9 cellular contexts compared by ENCODE assay signal in genomic region chr17:64081802-64082799, GRCh38. TPM values are rescaled to one million over a fixed set of nuclear protein-coding genes. Genes with fewer than 3 reads are reported as not detected.
DNase-seq lines count a peak whose midpoint lies in the region; ATAC-seq and TF ChIP-seq lines count a peak whose summit lies in the region.
"Had no signal": no experiment of that assay in that cellular context is flagged by ENCODE, and none has a peak within 500 bp of the region (broad histone marks: within the 10 kb centered on the region; RNA-seq: fewer than 3 reads in every experiment).

No MANE protein-coding gene starts in this region.

- H3K4me1 ChIP-seq in ectodermal cell (ENCODE audit: control insufficient read depth, insufficient read depth, low read length) (no peaks in the 10 kb centered on the region), parathyroid adenoma (peaks cover 26% of the 10 kb centered on the region)

- no peaks in the 10 kb centered on the region for H3K9me3 ChIP-seq in ectodermal cell (ENCODE audit: control insufficient read depth, low read length)
- no peaks in the 10 kb centered on the region for H3K9me3 ChIP-seq in parathyroid adenoma (ENCODE audit: control insufficient read depth, low read length)

- peak; percentile 75 for DNase-seq in BJ (ENCODE audit: low read depth)
- peak; percentile 9 for DNase-seq in MV-4-11 (lab: John Stamatoyannopoulos, UW)
- peak; percentile 47 for DNase-seq in SK-N-DZ (ENCODE audit: low spot score)
- DNase-seq: right cardiac atrium had no signal

- H3K36me3 ChIP-seq in BJ (ENCODE audit: control insufficient read depth, insufficient read depth, low read length) (peaks cover 2% of the 10 kb centered on the region), ectodermal cell (ENCODE audit: control insufficient read depth, insufficient read depth, low read length) (no peaks in the 10 kb centered on the region), parathyroid adenoma (ENCODE audit: control insufficient read depth, insufficient read depth, low read length) (no peaks in the 10 kb centered on the region)

- H3K9ac ChIP-seq in parathyroid adenoma: no peak overlapping the region

- H3K27me3 ChIP-seq in BJ (ENCODE audit: control insufficient read depth, insufficient read depth, low read length) (no peaks in the 10 kb centered on the region), ectodermal cell (ENCODE audit: control insufficient read depth, insufficient read depth, low read length, poor library complexity, severe bottlenecking) (no peaks in the 10 kb centered on the region), parathyroid adenoma (ENCODE audit: control insufficient read depth, insufficient read depth, low read length) (no peaks in the 10 kb centered on the region)

- 92 to 95% methylated on average over 8 of the region's 8 CpGs for WGBS in ectodermal cell, 2 experiments

- peak overlapping the region; percentile 24 for H3K4me2 ChIP-seq in parathyroid adenoma (ENCODE audit: low read length)

- H3K4me3 ChIP-seq in BJ (ENCODE audit: low read depth, low read length): no peak overlapping the region
- H3K4me3 ChIP-seq in ectodermal cell (ENCODE audit: insufficient read depth, low read depth, low read length): no peak overlapping the region
- H3K4me3 ChIP-seq in parathyroid adenoma (ENCODE audit: low read depth, low read length): no peak overlapping the region

- TF ChIP-seq CTCF in BJ (IDR thresholded peaks at IDR 0.05; ENCODE audit: insufficient read depth, low read depth, low read length) (no peak), parathyroid adenoma (IDR thresholded peaks at IDR 0.05) (no peak)

- peaks cover 14% of the 10 kb centered on the region for H3K79me2 ChIP-seq in parathyroid adenoma

- H3K27ac ChIP-seq in ectodermal cell (ENCODE audit: insufficient read depth, low read depth, low read length, poor library complexity, severe bottlenecking) (peak overlapping the region; percentile 26), parathyroid adenoma (peak overlapping the region; percentile 61)

- POLR2A ChIA-PET in BJ (lab: Charles Lee): no interaction called here

- CTCF ChIA-PET in BJ (lab: Yijun Ruan, JAX): interaction anchor here (0.7 to 0.9 kb wide), 3 partner anchors 12 to 1403 kb away, joined by 3 read pairs; no protein-coding TSS in a partner anchor

- ATAC-seq in GM18868 (IDR thresholded peaks at IDR 0.05; ENCODE audit: unreplicated experiment) (peak; percentile 69), GM19397 (IDR thresholded peaks at IDR 0.05; ENCODE audit: unreplicated experiment) (no peak), GM21528 (IDR thresholded peaks at IDR 0.05; ENCODE audit: low FRiP score, unreplicated experiment) (no peak)

- peak overlapping the region; percentile 61 for H2AFZ ChIP-seq in parathyroid adenoma

RNA-seq across cellular contexts. Expression of gene ERN1, which starts 47.8 kb away (rescaled TPM):
- 8.5 and 8.6 TPM in 2 replicates for polyA plus RNA-seq in BJ (2011; rRNA removed)
- 10.5 and 14.9 TPM in 2 replicates for polyA minus RNA-seq in BJ (2011; rRNA and poly(A)+ RNA removed)
- polyA plus RNA-seq in SK-N-DZ (2014; cell fraction: cytosol; rRNA removed): 1.5 and 3.0 TPM in 2 replicates
- polyA plus RNA-seq in SK-N-DZ (2014; cell fraction: nucleus; rRNA removed): 1.6 and 3.3 TPM in 2 replicates
- polyA plus RNA-seq in ectodermal cell (2013, experiment 1 of 4): 3.4 TPM
- polyA plus RNA-seq in ectodermal cell (2013, experiment 2 of 4): 2.6 TPM
- polyA plus RNA-seq in ectodermal cell (2013, experiment 3 of 4): 3.7 TPM
- 2.1 TPM for polyA plus RNA-seq in ectodermal cell (2013, experiment 4 of 4)

Comparison
In these comparisons a context has a peak if more than half of its experiments do, and no peak if none do; other contexts are left out.
1. DNase-seq: peak in every context shown above with its lines; median percentile 75 in BJ; 47 in SK-N-DZ; 9 in MV-4-11.